ENCODE assay signal across 11 cellular contexts in genomic region chr2:43524180-43524965, GRCh38.
DNase-seq lines count a peak whose midpoint lies in the region; ATAC-seq, FAIRE-seq and TF ChIP-seq lines count a peak whose summit lies in the region.
"Had no signal": no experiment of that assay in that cellular context is flagged by ENCODE, and none has a peak within 500 bp of the region (broad histone marks: within the 10 kb centered on the region; RNA-seq: fewer than 3 reads in every experiment).

No MANE protein-coding gene starts in this region.

- in situ Hi-C loops in mammary epithelial cell (cut with MboI; ENCODE audit: low sequenced_read_pairs in 2 of 2) = no loop called here

- no peaks in the 10 kb centered on the region for H3K9me3 ChIP-seq in BE2C
- peaks cover 3% of the 10 kb centered on the region for H3K9me3 ChIP-seq in Karpas-422 (ENCODE audit: low read length)
- H3K9me3 ChIP-seq in mammary epithelial cell (replicated peaks; ENCODE audit: insufficient read depth, low read length) = no peaks in the 10 kb centered on the region
- H3K9me3 ChIP-seq in mucosa of descending colon = no peaks in the 10 kb centered on the region

- H4K20me1 ChIP-seq in Karpas-422 (ENCODE audit: insufficient read depth, low read depth, low read length) (no peaks in the 10 kb centered on the region), mammary epithelial cell (ENCODE audit: insufficient read depth, low read length) (no peaks in the 10 kb centered on the region)

- no peak for DNase-seq in BE2C
- DNase-seq in Karpas-422 = peak; percentile 44
- no peak for DNase-seq in mammary epithelial cell
- DNase-seq in mucosa of descending colon = peak in 1 of 3 donors; percentile 27
- no peak for DNase-seq in EL
- no peak for DNase-seq in RCC 7860 (ENCODE audit: low spot score)
- DNase-seq: NCI-H748 treated with DMSO at 0.1 percent for 48 hours; stimulated activated CD4-positive, alpha-beta T cell treated with anti-CD3 and anti-CD28 coated beads, Interleukin-4, amount 100 ng/mL, for 4 hours had no signal

- no peaks in the 10 kb centered on the region for H3K9me2 ChIP-seq in Karpas-422 (replicated peaks; ENCODE audit: insufficient read depth, low read length)

- CTCF ChIA-PET in mammary epithelial cell (lab: Charles Lee; ENCODE audit: low non-redundant PET) = no interaction called here

- H3K4me2 ChIP-seq in Karpas-422 (ENCODE audit: low read depth, low read length, poor library complexity, severe bottlenecking) = no peak overlapping the region
- no peak overlapping the region for H3K4me2 ChIP-seq in mammary epithelial cell (ENCODE audit: insufficient read depth, low read depth, low read length)

- dilution Hi-C loops in mammary epithelial cell (cut with HindIII; ENCODE audit: low sequenced_read_pairs) = no loop called here

- H3K36me3 ChIP-seq in BE2C = peaks cover 15% of the 10 kb centered on the region
- H3K36me3 ChIP-seq in Karpas-422 (ENCODE audit: insufficient read depth, low read length) = peaks cover 30% of the 10 kb centered on the region
- peaks cover 3% of the 10 kb centered on the region for H3K36me3 ChIP-seq in mammary epithelial cell (ENCODE audit: insufficient read depth, low read length)
- H3K36me3 ChIP-seq in mucosa of descending colon (ENCODE audit: low read depth) = no peaks in the 10 kb centered on the region

- no peak for FAIRE-seq in RCC 7860 (lab: Jason Lieb, UNC)

- H3K27ac ChIP-seq in Karpas-422 (ENCODE audit: low read length) (no peak overlapping the region), mammary epithelial cell (ENCODE audit: insufficient read depth, low read depth, low read length) (no peak overlapping the region)

- no peak overlapping the region for H3K9ac ChIP-seq in Karpas-422 (ENCODE audit: low read length)
- H3K9ac ChIP-seq in mammary epithelial cell (ENCODE audit: insufficient read depth, low read length) = no peak overlapping the region

- no TSS peak for BruUV-seq in mammary epithelial cell (replicated peaks; lab: Mats Ljungman, UMichigan)

- TF ChIP-seq CTCF in BE2C (IDR thresholded peaks at IDR 0.05; ENCODE audit: low read depth, low read length) (peak; percentile 51), mammary epithelial cell (conservative IDR thresholded peaks at IDR 0.05 in 1 of 2, IDR thresholded peaks at IDR 0.05 in 1 of 2; ENCODE audit: extremely low read depth in 1 of 2, insufficient read depth in 1 of 2, low read depth in 1 of 2, low read length in 2 of 2) (peak; percentile 40 to 48), mucosa of descending colon (IDR thresholded peaks at IDR 0.05) (no peak)

- peaks cover 14% of the 10 kb centered on the region for H3K4me1 ChIP-seq in BE2C
- no peaks in the 10 kb centered on the region for H3K4me1 ChIP-seq in Karpas-422 (ENCODE audit: low read length)
- H3K4me1 ChIP-seq in mammary epithelial cell (ENCODE audit: insufficient read depth, low read length) = peaks cover 11% of the 10 kb centered on the region
- peaks cover 5% of the 10 kb centered on the region for H3K4me1 ChIP-seq in mucosa of descending colon (ENCODE audit: low read depth)

- H3K4me3 ChIP-seq in BE2C (ENCODE audit: low read depth, low read length) = no peak overlapping the region
- no peak overlapping the region for H3K4me3 ChIP-seq in Karpas-422 (ENCODE audit: low read length)
- no peak overlapping the region for H3K4me3 ChIP-seq in mammary epithelial cell (replicated peaks in 1 of 3; ENCODE audit: insufficient read depth in 1 of 3, low read depth in 2 of 3, low read length in 3 of 3)
- H3K4me3 ChIP-seq in mucosa of descending colon = no peak overlapping the region

- intact Hi-C loops in mammary epithelial cell (cut with micrococcal nuclease) (no loop called here), mucosa of descending colon (cut with DNase I, micrococcal nuclease) (no loop called here)

- H3K27me3 ChIP-seq in BE2C (no peaks in the 10 kb centered on the region), Karpas-422 (ENCODE audit: low read length) (no peaks in the 10 kb centered on the region), mammary epithelial cell (ENCODE audit: insufficient read depth, low read length) (no peaks in the 10 kb centered on the region)

- H2AFZ ChIP-seq in Karpas-422 (ENCODE audit: low read length) (no peak overlapping the region), mammary epithelial cell (ENCODE audit: low read depth, low read length) (no peak overlapping the region)

- 94% methylated on average over 3 of the region's 3 CpGs for WGBS in mammary epithelial cell (ENCODE audit: low coverage, missing lambda C conversion rate)

- H3K79me2 ChIP-seq in Karpas-422 (ENCODE audit: low read length) (0 out of 2 replicates have a peak, but pooled peaks cover 5% of the 10 kb centered on the region), mammary epithelial cell (ENCODE audit: insufficient read depth, low read length) (no peaks in the 10 kb centered on the region)

- ATAC-seq in mucosa of descending colon (peak; percentile 18), GM18867 (IDR thresholded peaks at IDR 0.05; ENCODE audit: unreplicated experiment) (no peak), GM21576 (IDR thresholded peaks at IDR 0.05; ENCODE audit: unreplicated experiment) (no peak)
- ATAC-seq: left lobe of liver had no signal
